ENCODE assay signal across 25 cellular contexts in genomic region chr2:183859129-183859528, GRCh38.
A peak's percentile ranks its signal among the peaks of the same experiment; 100 is the strongest.
DNase-seq lines count a peak whose midpoint lies in the region; ATAC-seq, FAIRE-seq and TF ChIP-seq lines count a peak whose summit lies in the region.
"Had no signal": no experiment of that assay in that cellular context is flagged by ENCODE, and none has a peak within 500 bp of the region (broad histone marks: within the 10 kb centered on the region; RNA-seq: fewer than 3 reads in every experiment).

No MANE protein-coding gene starts in this region.

- H4K20me1 ChIP-seq in HepG2 (ENCODE audit: insufficient read depth, low read length) (no peaks in the 10 kb centered on the region), PC-9 (ENCODE audit: insufficient read depth) (no peaks in the 10 kb centered on the region)
- H4K20me1 ChIP-seq: BLaER1 treated with 17β-estradiol and CSF1 and Interleukin-3, amounts not matched to agents 10 nM and 100 nM had no signal

- BruUV-seq in HepG2 (replicated peaks; lab: Mats Ljungman, UMichigan) (no TSS peak), PC-9 (replicated peaks; lab: Mats Ljungman, UMichigan) (no TSS peak)

- WGBS in HepG2 (ENCODE audit: low lambda C conversion rate) = 0% methylated on average over 2 of the region's 2 CpGs
- WGBS in right lobe of liver (ENCODE audit: insufficient coverage, low coverage, low lambda C conversion rate, missing lambda C conversion rate) = 55% methylated on average over 2 of the region's 2 CpGs

- DNase-seq in HepG2 (ENCODE audit: low spot score) (no peak), right lobe of liver (no peak), PC-9 (no peak), superior temporal gyrus (ENCODE audit: extremely low spot score) (peak; percentile 1), H7 (no peak)
- no peak for DNase-seq in activated CD4-positive, alpha-beta T cell treated with anti-CD3 and anti-CD28 coated beads for 1 hour
- DNase-seq: 8988T; ACHN; CD4-positive, alpha-beta T cell; CD8-positive, alpha-beta T cell; COR-L47; DMS 273 treated with DMSO at 0.1 percent for 48 hours; DMS153; DMS53; DMS79; DND-41; EL; GDM1 had no signal

- H3K4me2 ChIP-seq in HepG2 (ENCODE audit: low read depth, low read length) (no peak overlapping the region), PC-9 (no peak overlapping the region)
- H3K4me2 ChIP-seq: BLaER1 treated with 17β-estradiol and CSF1 and Interleukin-3, amounts not matched to agents 10 nM and 100 nM had no signal

- H3K27me3 ChIP-seq in HepG2 (ENCODE audit: control insufficient read depth in 1 of 2, insufficient read depth in 2 of 2, low read length in 2 of 2) (no peaks in the 10 kb centered on the region), right lobe of liver (no peaks in the 10 kb centered on the region), PC-9 (ENCODE audit: insufficient read depth, low read depth) (no peaks in the 10 kb centered on the region), H7 (ENCODE audit: control insufficient read depth, insufficient read depth, low read length) (no peaks in the 10 kb centered on the region)
- H3K27me3 ChIP-seq: BLaER1 treated with 17β-estradiol and CSF1 and Interleukin-3, amounts not matched to agents 10 nM and 100 nM had no signal

- FAIRE-seq in HepG2 (lab: Jason Lieb, UNC) (no peak), endometrium (lab: Jason Lieb, UNC) (peak; percentile 23)
- FAIRE-seq: GM12878, GM12892, GM18507 had no signal

- no peak overlapping the region for H3K9ac ChIP-seq in HepG2 (ENCODE audit: insufficient read depth, low read depth, low read length)
- H3K9ac ChIP-seq: BLaER1 treated with 17β-estradiol and CSF1 and Interleukin-3, amounts not matched to agents 10 nM and 100 nM had no signal

- CTCF ChIA-PET in HepG2 (lab: Yijun Ruan, JAX; ENCODE audit: low intra/inter-chr PET ratio, low total read pairs) = no interaction called here
- CTCF ChIA-PET in PC-9 (lab: Charles Lee) = no interaction called here

- H3K4me1 ChIP-seq in HepG2 (ENCODE audit: insufficient read depth, low read length) (no peaks in the 10 kb centered on the region), right lobe of liver (no peaks in the 10 kb centered on the region), PC-9 (replicated peaks; ENCODE audit: insufficient read depth) (no peaks in the 10 kb centered on the region)
- H3K4me1 ChIP-seq: BLaER1 treated with 17β-estradiol and CSF1 and Interleukin-3, amounts not matched to agents 10 nM and 100 nM had no signal

- H3K79me2 ChIP-seq in HepG2 (ENCODE audit: insufficient read depth, low read length) (no peaks in the 10 kb centered on the region), PC-9 (ENCODE audit: low read depth) (no peaks in the 10 kb centered on the region)

- no peak for TF ChIP-seq RAD21 in HepG2 (CRISPR knock-in tag; IDR thresholded peaks at IDR 0.05)

- no peaks in the 10 kb centered on the region for H3F3A ChIP-seq in PC-9 (ENCODE audit: insufficient read depth, low read depth)

- no peak overlapping the region for H2AFZ ChIP-seq in HepG2 (ENCODE audit: low read length)
- H2AFZ ChIP-seq in PC-9 = peak overlapping the region; percentile 3

- intact Hi-C loops in HepG2 (cut with micrococcal nuclease; ENCODE audit: unreplicated experiment) = no loop called here
- intact Hi-C loops in right lobe of liver (cut with DNase I) = no loop called here
- intact Hi-C loops in PC-9 (cut with micrococcal nuclease; ENCODE audit: unreplicated experiment) = no loop called here

- H3K9me3 ChIP-seq in HepG2 (ENCODE audit: low read length) (no peaks in the 10 kb centered on the region; the same call in 1 of the 2 replicates), right lobe of liver (no peaks in the 10 kb centered on the region), PC-9 (ENCODE audit: insufficient read depth, low read depth) (no peaks in the 10 kb centered on the region; the same call in 1 of the 2 replicates)
- H3K9me3 ChIP-seq: BLaER1 treated with 17β-estradiol and CSF1 and Interleukin-3, amounts not matched to agents 10 nM and 100 nM had no signal

- H3K27ac ChIP-seq in HepG2 (ENCODE audit: extremely low read length, insufficient read depth, low read length) (no peak overlapping the region), right lobe of liver (no peak overlapping the region), PC-9 (no peak overlapping the region)
- H3K27ac ChIP-seq: BLaER1 treated with 17β-estradiol and CSF1 and Interleukin-3, amounts not matched to agents 10 nM and 100 nM; C4-2B had no signal

- no peaks in the 10 kb centered on the region; the same call in 1 of the 2 replicates for H3K9me2 ChIP-seq in PC-9 (ENCODE audit: insufficient read depth)

- TF ChIP-seq POLR2A in HepG2 (IDR thresholded peaks at IDR 0.05; ENCODE audit: insufficient read depth in 1 of 2, low read depth in 2 of 2, low read length in 2 of 2) (no peak), right lobe of liver (IDR thresholded peaks at IDR 0.05) (no peak)

- in situ Hi-C loops in HepG2 (cut with HindIII; ENCODE audit: extremely low pct_ligation_motif_present, low pct_unique_long_range_greater_than_20kb) = no loop called here

- H3K4me3 ChIP-seq in HepG2 (replicated peaks in 1 of 3; ENCODE audit: insufficient read depth in 1 of 3, low read depth in 2 of 3, low read length in 3 of 3) (no peak overlapping the region), right lobe of liver (no peak overlapping the region), PC-9 (no peak overlapping the region), H7 (ENCODE audit: insufficient read depth, low read depth, low read length) (no peak overlapping the region)
- H3K4me3 ChIP-seq: BLaER1 treated with 17β-estradiol and CSF1 and Interleukin-3, amounts not matched to agents 10 nM and 100 nM; GM12878 had no signal

- ATAC-seq in HepG2 (no peak), right lobe of liver (no peak), HG02981 (IDR thresholded peaks at IDR 0.05; ENCODE audit: unreplicated experiment) (no peak)
- ATAC-seq: CD8-positive, alpha-beta T cell; GM12878 had no signal

- H3K36me3 ChIP-seq in HepG2 (replicated peaks in 1 of 2; ENCODE audit: control insufficient read depth in 1 of 2, insufficient read depth in 2 of 2, low read length in 2 of 2) (no peaks in the 10 kb centered on the region), right lobe of liver (no peaks in the 10 kb centered on the region), PC-9 (ENCODE audit: low read depth) (no peaks in the 10 kb centered on the region), H7 (replicated peaks; ENCODE audit: control insufficient read depth, insufficient read depth, low read length) (no peaks in the 10 kb centered on the region)
- H3K36me3 ChIP-seq: BLaER1 treated with 17β-estradiol and CSF1 and Interleukin-3, amounts not matched to agents 10 nM and 100 nM had no signal

- TF ChIP-seq CTCF in HepG2 (CRISPR knock-in tag; IDR thresholded peaks at IDR 0.05) (no peak), right lobe of liver (IDR thresholded peaks at IDR 0.05) (no peak), PC-9 (conservative IDR thresholded peaks at IDR 0.05) (no peak)

- TF ChIP-seq EP300 in HepG2 (IDR thresholded peaks at IDR 0.05; ENCODE audit: low read depth in 2 of 2, low read length in 2 of 2) (no peak), HepG2 (CRISPR knock-in tag; IDR thresholded peaks at IDR 0.05; ENCODE audit: borderline replicate concordance) (no peak)

- POLR2A ChIA-PET in HepG2 (lab: Yijun Ruan, JAX) = no interaction called here
- POLR2A ChIA-PET in PC-9 (lab: Charles Lee; ENCODE audit: unreplicated experiment) = no interaction called here

TF ChIP-seq in HepG2, 621 proteins besides CTCF, POLR2A, EP300 and RAD21:
- TF ChIP-seq ZBTB43 (CRISPR knock-in tag; conservative IDR thresholded peaks at IDR 0.05) (no peak), ZNF572 (CRISPR knock-in tag; IDR thresholded peaks at IDR 0.05) (no peak), ATF7 (IDR thresholded peaks at IDR 0.05) (peak; percentile 89), ATF7 (CRISPR knock-in tag; IDR thresholded peaks at IDR 0.05) (no peak), ZNF530 (CRISPR knock-in tag; IDR thresholded peaks at IDR 0.05; ENCODE audit: low read depth) (no peak), CREB1 (IDR thresholded peaks at IDR 0.05) (peak; percentile 52; the same call in 1 of the 2 replicates), CREB1 (CRISPR knock-in tag; IDR thresholded peaks at IDR 0.05) (no peak), ZNF446 (CRISPR knock-in tag; IDR thresholded peaks at IDR 0.05) (no peak), ATRX (CRISPR knock-in tag; IDR thresholded peaks at IDR 0.05; ENCODE audit: borderline replicate concordance) (no peak), DMTF1 (CRISPR knock-in tag; IDR thresholded peaks at IDR 0.05) (no peak)
